Comparison of ENCODE assay signal across 11 cellular contexts in genomic region chr1:172883844-172884243, GRCh38.
A peak's percentile ranks its signal among the peaks of the same experiment; 100 is the strongest.
DNase-seq lines count a peak whose midpoint lies in the region; ATAC-seq and TF ChIP-seq lines count a peak whose summit lies in the region.
"Had no signal": no experiment of that assay in that cellular context is flagged by ENCODE, and none has a peak within 500 bp of the region (broad histone marks: within the 10 kb centered on the region; RNA-seq: fewer than 3 reads in every experiment).

No MANE protein-coding gene starts in this region.

- no peaks in the 10 kb centered on the region for H3K27me3 ChIP-seq in esophagus muscularis mucosa
- H3K27me3 ChIP-seq: breast epithelium, vagina had no signal

- TF ChIP-seq POLR2A in esophagus muscularis mucosa (IDR thresholded peaks at IDR 0.05; ENCODE audit: low read depth) = no peak

- peaks cover 16% of the 10 kb centered on the region for H3K27me3 Mint-ChIP-seq in activated CD8-positive, alpha-beta T cell treated with anti-CD3 and anti-CD28 coated beads for 36 hours

- DNase-seq in stimulated activated CD4-positive, alpha-beta T cell treated with anti-CD3 and anti-CD28 coated beads, Interleukin-15, amount 100 ng/mL, for 24 hours = peak; percentile 32
- DNase-seq in stimulated activated CD4-positive, alpha-beta T cell treated with anti-CD3 and anti-CD28 coated beads, Interleukin-2, amount 100 ng/mL, for 48 hours = no peak
- peak; percentile 26 for DNase-seq in activated CD8-positive, alpha-beta T cell treated with anti-CD3 and anti-CD28 coated beads for 36 hours
- DNase-seq in retina (no peak), substantia nigra (lab: John Stamatoyannopoulos, UW) (no peak), esophagus muscularis mucosa (ENCODE audit: extremely low spot score) (no peak)

- ATAC-seq in HG03135 (IDR thresholded peaks at IDR 0.05; ENCODE audit: unreplicated experiment) (peak; percentile 43), HG03521 (IDR thresholded peaks at IDR 0.05; ENCODE audit: unreplicated experiment) (no peak)
- ATAC-seq in activated CD8-positive, alpha-beta T cell treated with anti-CD3 and anti-CD28 coated beads for 36 hours = no peak
- ATAC-seq: left lobe of liver had no signal

- TF ChIP-seq EP300 in esophagus muscularis mucosa (IDR thresholded peaks at IDR 0.05) = no peak

- CTCF ChIA-PET in activated CD8-positive, alpha-beta T cell treated with anti-CD3 and anti-CD28 coated beads for 36 hours (lab: Charles Lee) = interaction anchor here (1.0 to 1.6 kb wide), 2 partner anchors 54 to 105 kb away, joined by 3 to 4 read pairs; no protein-coding TSS in a partner anchor

- WGBS in esophagus muscularis mucosa = 18% methylated on average over 1 of the region's 1 CpG

- POLR2A ChIA-PET in activated CD8-positive, alpha-beta T cell treated with anti-CD3 and anti-CD28 coated beads for 36 hours (lab: Charles Lee) = interaction anchor here (1.5 to 3.0 kb wide), 4 partner anchors 10 to 105 kb away, joined by 3 to 17 read pairs (median 4); no protein-coding TSS in a partner anchor

- no peaks in the 10 kb centered on the region for H3K36me3 Mint-ChIP-seq in activated CD8-positive, alpha-beta T cell treated with anti-CD3 and anti-CD28 coated beads for 36 hours (ENCODE audit: low read depth)

- H3K36me3 ChIP-seq in esophagus muscularis mucosa = no peaks in the 10 kb centered on the region
- H3K36me3 ChIP-seq: breast epithelium, vagina had no signal

- H3K27ac Mint-ChIP-seq in activated CD8-positive, alpha-beta T cell treated with anti-CD3 and anti-CD28 coated beads for 36 hours = no peak overlapping the region

- H3K27ac ChIP-seq in substantia nigra (ENCODE audit: low read depth, low read length, poor library complexity, severe bottlenecking) (no peak overlapping the region), esophagus muscularis mucosa (replicated peaks in 1 of 4) (no peak overlapping the region)
- H3K27ac ChIP-seq: breast epithelium, vagina had no signal

- peaks cover 0 to 20% (median 13%) of the 10 kb centered on the region in 4 donors for H3K4me1 ChIP-seq in esophagus muscularis mucosa
- H3K4me1 ChIP-seq: breast epithelium, vagina had no signal

- H3K9me3 Mint-ChIP-seq in activated CD8-positive, alpha-beta T cell treated with anti-CD3 and anti-CD28 coated beads for 36 hours = no peaks in the 10 kb centered on the region

- no peaks in the 10 kb centered on the region for H3K9me3 ChIP-seq in esophagus muscularis mucosa
- H3K9me3 ChIP-seq: breast epithelium, vagina had no signal

- H3K4me3 ChIP-seq in esophagus muscularis mucosa = no peak overlapping the region
- H3K4me3 ChIP-seq: breast epithelium, vagina had no signal

- intact Hi-C loops in activated CD8-positive, alpha-beta T cell treated with anti-CD3 and anti-CD28 coated beads for 36 hours (cut with micrococcal nuclease) = no loop called here
- intact Hi-C loops in esophagus muscularis mucosa (cut with DNase I) = no loop called here

- peaks cover 16% of the 10 kb centered on the region for H3K4me1 Mint-ChIP-seq in activated CD8-positive, alpha-beta T cell treated with anti-CD3 and anti-CD28 coated beads for 36 hours (ENCODE audit: low read depth)

- no peak overlapping the region for H3K4me3 Mint-ChIP-seq in activated CD8-positive, alpha-beta T cell treated with anti-CD3 and anti-CD28 coated beads for 36 hours

- no peak for TF ChIP-seq CTCF in activated CD8-positive, alpha-beta T cell treated with anti-CD3 and anti-CD28 coated beads for 36 hours (IDR thresholded peaks at IDR 0.05)
- no peak for TF ChIP-seq CTCF in esophagus muscularis mucosa (IDR thresholded peaks at IDR 0.05)

Comparison
In these comparisons a context has a peak if more than half of its experiments do, and no peak if none do; other contexts are left out.
1. DNase-seq: peak in stimulated activated CD4-positive, alpha-beta T cell treated with anti-CD3 and anti-CD28 coated beads, Interleukin-15, amount 100 ng/mL, for 24 hours (single experiment) and activated CD8-positive, alpha-beta T cell treated with anti-CD3 and anti-CD28 coated beads for 36 hours (single experiment); none in stimulated activated CD4-positive, alpha-beta T cell treated with anti-CD3 and anti-CD28 coated beads, Interleukin-2, amount 100 ng/mL, for 48 hours (0 of 2), retina (single experiment), substantia nigra (0 of 49) and esophagus muscularis mucosa (single experiment).